1 cellular context compared by ENCODE assay signal in the genomic region with DNA sequence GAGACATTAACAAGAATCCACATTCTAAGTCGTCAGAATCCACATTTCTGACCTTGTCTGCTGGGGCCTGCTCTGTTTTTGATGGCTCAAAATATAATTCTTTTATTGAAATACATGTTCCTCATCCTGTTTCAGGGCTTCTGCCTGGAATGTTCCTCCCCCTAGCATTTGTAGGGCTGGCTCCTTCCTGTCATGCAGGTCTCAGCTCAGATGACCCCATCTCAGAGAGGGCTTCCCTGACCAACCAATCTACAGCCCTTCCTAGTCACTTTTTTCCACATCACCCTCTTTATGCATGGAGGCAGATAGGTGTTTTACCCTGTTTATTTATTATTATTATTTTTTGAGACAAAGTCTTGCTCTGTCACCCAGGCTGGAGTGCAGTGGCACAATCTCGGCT.
TF ChIP-seq lines count a peak whose summit lies in the region.

No MANE protein-coding gene starts in this region.

TF ChIP-seq in HepG2, 621 proteins besides CTCF, POLR2A, EP300 and RAD21:
- TF ChIP-seq RBM22 (optimal IDR thresholded peaks at IDR 0.05; ENCODE audit: low read length) (peak; percentile 33), SETDB1 (CRISPR knock-in tag; IDR thresholded peaks at IDR 0.05; ENCODE audit: borderline replicate concordance) (no peak)
